In the genomic region with DNA sequence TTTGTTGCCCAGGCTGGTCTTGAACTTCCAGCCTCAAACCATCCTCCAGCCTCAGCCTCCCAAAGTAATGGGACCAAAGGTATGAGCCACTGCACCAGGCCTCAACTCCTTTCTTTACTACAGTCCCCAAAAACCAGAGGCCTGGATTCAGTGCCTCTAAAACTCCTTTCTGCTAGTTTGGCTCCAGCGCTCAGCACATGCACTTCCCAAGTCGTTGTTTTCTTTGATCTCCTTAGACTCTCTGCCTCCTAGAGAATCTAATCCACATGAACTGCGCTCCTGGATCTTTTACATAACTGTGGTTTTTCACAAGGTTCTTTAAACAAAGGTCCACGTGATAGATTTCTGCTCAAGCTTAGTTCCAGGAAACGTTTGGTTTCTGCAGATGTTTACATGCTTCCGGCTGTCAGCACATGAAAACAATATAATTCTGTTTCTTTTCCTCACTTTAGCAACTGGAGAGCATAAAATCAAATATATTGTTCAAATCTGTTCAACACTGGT, we compare ENCODE assay signal across 8 cellular contexts.
DNase-seq lines count a peak whose midpoint lies in the region; ATAC-seq and TF ChIP-seq lines count a peak whose summit lies in the region.

No MANE protein-coding gene starts in this region.

- H3K27me3 Mint-ChIP-seq in activated naive CD4-positive, alpha-beta T cell treated with anti-CD3 and anti-CD28 coated beads, Interleukin-2, amount 10 ng/mL, durations not matched to agents 7 days and 5 days: no peaks in the 10 kb centered on the region
- no peaks in the 10 kb centered on the region for H3K27me3 Mint-ChIP-seq in central memory CD8-positive, alpha-beta T cell
- H3K27me3 Mint-ChIP-seq in naive B cell: no peaks in the 10 kb centered on the region
- H3K27me3 Mint-ChIP-seq in Calu3 (ENCODE audit: unreplicated experiment): no peaks in the 10 kb centered on the region

- H3K4me1 Mint-ChIP-seq in activated naive CD4-positive, alpha-beta T cell treated with anti-CD3 and anti-CD28 coated beads, Interleukin-2, amount 10 ng/mL, durations not matched to agents 7 days and 5 days: peaks cover 76% of the 10 kb centered on the region
- H3K4me1 Mint-ChIP-seq in central memory CD8-positive, alpha-beta T cell: peaks cover 59% of the 10 kb centered on the region
- peaks cover 53 to 79% (median 69%) of the 10 kb centered on the region in 3 donors for H3K4me1 Mint-ChIP-seq in naive B cell
- H3K4me1 Mint-ChIP-seq in Calu3 (ENCODE audit: low read depth, unreplicated experiment): no peaks in the 10 kb centered on the region

- H3K27me3 ChIP-seq in Karpas-422 (ENCODE audit: low read length): no peaks in the 10 kb centered on the region

- H4K20me1 ChIP-seq in Karpas-422 (ENCODE audit: insufficient read depth, low read depth, low read length): no peaks in the 10 kb centered on the region

- CTCF ChIA-PET in activated naive CD4-positive, alpha-beta T cell treated with anti-CD3 and anti-CD28 coated beads, Interleukin-2, amount 10 ng/mL, durations not matched to agents 7 days and 5 days (lab: Charles Lee): interaction anchor here (0.6 to 1.5 kb wide), 5 partner anchors 13 to 1450 kb away, joined by 3 to 5 read pairs (median 3); no protein-coding TSS in a partner anchor
- CTCF ChIA-PET in Calu3 (lab: Charles Lee): no interaction called here

- peaks cover 93% of the 10 kb centered on the region for H3K79me2 ChIP-seq in Karpas-422 (ENCODE audit: low read length)

- no peak overlapping the region for H3K4me3 ChIP-seq in Karpas-422 (ENCODE audit: low read length)

- H3K4me1 ChIP-seq in Karpas-422 (ENCODE audit: low read length): peaks cover 34% of the 10 kb centered on the region

- intact Hi-C loops in Calu3 (cut with micrococcal nuclease; ENCODE audit: unreplicated experiment): no loop called here

- H3K9me3 Mint-ChIP-seq in activated naive CD4-positive, alpha-beta T cell treated with anti-CD3 and anti-CD28 coated beads, Interleukin-2, amount 10 ng/mL, durations not matched to agents 7 days and 5 days: peaks cover 4% of the 10 kb centered on the region
- no peaks in the 10 kb centered on the region for H3K9me3 Mint-ChIP-seq in central memory CD8-positive, alpha-beta T cell
- no peaks in the 10 kb centered on the region for H3K9me3 Mint-ChIP-seq in naive B cell
- no peaks in the 10 kb centered on the region for H3K9me3 Mint-ChIP-seq in Calu3 (ENCODE audit: low read depth, unreplicated experiment)

- no peaks in the 10 kb centered on the region for H3K9me2 ChIP-seq in Karpas-422 (replicated peaks; ENCODE audit: insufficient read depth, low read length)

- no peak overlapping the region for H3K4me2 ChIP-seq in Karpas-422 (ENCODE audit: low read depth, low read length, poor library complexity, severe bottlenecking)

- no peaks in the 10 kb centered on the region for H3K9me3 ChIP-seq in Karpas-422 (ENCODE audit: low read length)

- no TSS peak for BruUV-seq in Calu3 (replicated peaks; lab: Mats Ljungman, UMichigan)

- ATAC-seq in central memory CD8-positive, alpha-beta T cell (replicated peaks; ENCODE audit: extremely low read depth, poor library complexity, severe bottlenecking): peak; percentile 68
- ATAC-seq in naive B cell (ENCODE audit: low read depth in 2 of 2): peak; percentile 79 to 81

- no peak overlapping the region for H3K9ac ChIP-seq in Karpas-422 (ENCODE audit: low read length)

- DNase-seq in activated naive CD4-positive, alpha-beta T cell treated with anti-CD3 and anti-CD28 coated beads, Interleukin-2, amount 10 ng/mL, durations not matched to agents 7 days and 5 days: peak; percentile 55
- no peak for DNase-seq in activated naive CD4-positive, alpha-beta T cell (lab: John Stamatoyannopoulos, UW)
- DNase-seq in Karpas-422 (no peak), naive B cell (peak; percentile 76), Calu3 (no peak), NCI-H2227 treated with DMSO at 0.1 percent for 48 hours (lab: John Stamatoyannopoulos, UW) (no peak), ureter (ENCODE audit: low spot score) (no peak)
- no peak for DNase-seq in central memory CD8-positive, alpha-beta T cell (ENCODE audit: low spot score in 2 of 2)

- H3K36me3 Mint-ChIP-seq in activated naive CD4-positive, alpha-beta T cell treated with anti-CD3 and anti-CD28 coated beads, Interleukin-2, amount 10 ng/mL, durations not matched to agents 7 days and 5 days: peaks cover 37% of the 10 kb centered on the region
- H3K36me3 Mint-ChIP-seq in central memory CD8-positive, alpha-beta T cell (ENCODE audit: insufficient read depth): peaks cover 77% of the 10 kb centered on the region
- H3K36me3 Mint-ChIP-seq in naive B cell: peaks cover 16% of the 10 kb centered on the region in 2 donors
- no peaks in the 10 kb centered on the region for H3K36me3 Mint-ChIP-seq in Calu3 (ENCODE audit: insufficient read depth, unreplicated experiment)

- H3K36me3 ChIP-seq in Karpas-422 (ENCODE audit: insufficient read depth, low read length): peaks cover 29% of the 10 kb centered on the region

- no peak for TF ChIP-seq CTCF in Calu3 (IDR thresholded peaks at IDR 0.05; ENCODE audit: unreplicated experiment)

- peak overlapping the region; percentile 71 for H3K4me3 Mint-ChIP-seq in activated naive CD4-positive, alpha-beta T cell treated with anti-CD3 and anti-CD28 coated beads, Interleukin-2, amount 10 ng/mL, durations not matched to agents 7 days and 5 days
- peak overlapping the region; percentile 81 for H3K4me3 Mint-ChIP-seq in central memory CD8-positive, alpha-beta T cell
- H3K4me3 Mint-ChIP-seq in naive B cell (peak overlapping the region; percentile 72 to 94 (median 85)), Calu3 (ENCODE audit: low read depth, unreplicated experiment) (no peak overlapping the region)

- H2AFZ ChIP-seq in Karpas-422 (ENCODE audit: low read length): no peak overlapping the region

- peak overlapping the region; percentile 100 for H3K27ac Mint-ChIP-seq in activated naive CD4-positive, alpha-beta T cell treated with anti-CD3 and anti-CD28 coated beads, Interleukin-2, amount 10 ng/mL, durations not matched to agents 7 days and 5 days
- H3K27ac Mint-ChIP-seq in central memory CD8-positive, alpha-beta T cell (ENCODE audit: low read depth): peak overlapping the region; percentile 98
- H3K27ac Mint-ChIP-seq in naive B cell (peak overlapping the region; percentile 98 to 100 (median 100)), Calu3 (ENCODE audit: unreplicated experiment) (no peak overlapping the region)

- H3K27ac ChIP-seq in Karpas-422 (ENCODE audit: low read length): peak overlapping the region; percentile 2; the same call in 1 of the 2 replicates

Comparison
In these comparisons a context has a peak if more than half of its experiments do, and no peak if none do; other contexts are left out.
1. DNase-seq: peak in activated naive CD4-positive, alpha-beta T cell treated with anti-CD3 and anti-CD28 coated beads, Interleukin-2, amount 10 ng/mL, durations not matched to agents 7 days and 5 days (single experiment) and naive B cell (single experiment); none in activated naive CD4-positive, alpha-beta T cell (0 of 4), Karpas-422 (single experiment), central memory CD8-positive, alpha-beta T cell (0 of 2), Calu3 (single experiment), NCI-H2227 treated with DMSO at 0.1 percent for 48 hours (single experiment) and ureter (single experiment).